In genomic region chr22:24553597-24554315, GRCh38 we compare ENCODE assay signal across 5 cellular contexts. TPM values are rescaled to one million over a fixed set of nuclear protein-coding genes. Genes with fewer than 3 reads are reported as not detected.
DNase-seq lines count a peak whose midpoint lies in the region; TF ChIP-seq lines count a peak whose summit lies in the region.

No MANE protein-coding gene starts in this region.

- no peak for TF ChIP-seq CTCF in osteoblast (IDR thresholded peaks at IDR 0.05; ENCODE audit: extremely low read depth, low read depth, low read length)

- H3K4me3 ChIP-seq in osteoblast (ENCODE audit: insufficient read depth, low read length) = peak overlapping the region; percentile 97

- H3K36me3 ChIP-seq in osteoblast (ENCODE audit: insufficient read depth, low read length) = peaks cover 30% of the 10 kb centered on the region

- peak overlapping the region; percentile 84 for H3K4me2 ChIP-seq in osteoblast (ENCODE audit: insufficient read depth, low read length)

- H3K4me1 ChIP-seq in osteoblast (ENCODE audit: insufficient read depth, low read length) = peaks cover 28% of the 10 kb centered on the region

- H3K27ac ChIP-seq in caudate nucleus (ENCODE audit: low read depth, low read length) (peak overlapping the region; percentile 77), osteoblast (ENCODE audit: low read depth, low read length) (peak overlapping the region; percentile 73)

- peaks cover 91% of the 10 kb centered on the region for H3K79me2 ChIP-seq in osteoblast (ENCODE audit: insufficient read depth, low read length)

- peaks cover 53% of the 10 kb centered on the region for H4K20me1 ChIP-seq in osteoblast (ENCODE audit: insufficient read depth, low read length)

- H3K9me3 ChIP-seq in osteoblast (ENCODE audit: low read depth, low read length) = no peaks in the 10 kb centered on the region

- DNase-seq in NAMALWA (ENCODE audit: low spot score) (peak; percentile 55), caudate nucleus (lab: John Stamatoyannopoulos, UW) (peak in 1 of 61 donors; percentile 84), osteoblast (ENCODE audit: insufficient read length, low spot score, missing footprints) (peak; percentile 69), NCI-H146 (lab: John Stamatoyannopoulos, UW) (no peak)
- DNase-seq in stimulated activated CD4-positive, alpha-beta T cell treated with anti-CD3 and anti-CD28 coated beads, Interleukin-12 subunit alpha, Interleukin-12 subunit beta, amount 100 ng/mL, for 4 hours = no peak

- H3K27me3 ChIP-seq in osteoblast (ENCODE audit: insufficient read depth, low read length) = no peaks in the 10 kb centered on the region

- H2AFZ ChIP-seq in osteoblast (ENCODE audit: low read length) = peak overlapping the region; percentile 80

RNA-seq across cellular contexts. Expression of gene GUCD1, which starts 1.2 kb away (rescaled TPM):
- 146 and 155 TPM in 2 replicates for total RNA-seq in osteoblast

RNA-seq across cellular contexts. Expression of gene SNRPD3, which starts 2.0 kb away (rescaled TPM):
- total RNA-seq in osteoblast = 51.9 and 57.5 TPM in 2 replicates

RNA-seq across cellular contexts. Expression of gene LRRC75B, which starts 39.1 kb away (rescaled TPM):
- 5.1 and 8.5 TPM in 2 replicates for total RNA-seq in osteoblast

RNA-seq across cellular contexts. Expression of gene GGT1, which starts 49.2 kb away (rescaled TPM):
- 0.36 and 0.59 TPM in 2 replicates for total RNA-seq in osteoblast

RNA-seq across cellular contexts. Expression of gene UPB1, which starts 58.6 kb away (rescaled TPM):
- under 0.01 TPM in 1 of 2 replicates, not detected in the other for total RNA-seq in osteoblast

Comparison
In these comparisons a context has a peak if more than half of its experiments do, and no peak if none do; other contexts are left out.
1. DNase-seq: peak in NAMALWA (single experiment) and osteoblast (single experiment); none in stimulated activated CD4-positive, alpha-beta T cell treated with anti-CD3 and anti-CD28 coated beads, Interleukin-12 subunit alpha, Interleukin-12 subunit beta, amount 100 ng/mL, for 4 hours (single experiment) and NCI-H146 (single experiment).